8 cellular contexts compared by ENCODE assay signal in genomic region chr17:10126554-10127493, GRCh38.
A peak's percentile ranks its signal among the peaks of the same experiment; 100 is the strongest.
DNase-seq lines count a peak whose midpoint lies in the region; ATAC-seq, FAIRE-seq and TF ChIP-seq lines count a peak whose summit lies in the region.

No MANE protein-coding gene starts in this region.

- no peak for ATAC-seq in HG03196 (IDR thresholded peaks at IDR 0.05; ENCODE audit: unreplicated experiment)

- no peaks in the 10 kb centered on the region for H3K9me3 ChIP-seq in kidney (ENCODE audit: control insufficient read depth in 1 of 2, low read length in 2 of 2)

- peak overlapping the region; percentile 36 for H3K27ac Mint-ChIP-seq in stimulated activated naive CD8-positive, alpha-beta T cell treated with anti-CD3 and anti-CD28 coated beads, Interleukin-15, Interleukin-2, amounts not matched to agents 100 ng/mL and 50 ng/mL, for 24 hours

- 44 to 47% methylated on average over 18 of the region's 18 CpGs for WGBS in lower leg skin, 2 donors

- no peak overlapping the region for H3K9ac ChIP-seq in kidney (ENCODE audit: low read length in 2 of 2)

- DNase-seq in H7 (peak; percentile 62), astrocyte of the hippocampus (ENCODE audit: low read depth, low spot score) (peak; percentile 35), kidney (peak; percentile 64), SW 1271 (lab: John Stamatoyannopoulos, UW) (no peak), lower leg skin (ENCODE audit: low spot score in 2 of 2) (no peak)
- no peak for DNase-seq in effector CD4-positive, alpha-beta T cell

- peaks cover 4% of the 10 kb centered on the region for H3K9me3 Mint-ChIP-seq in stimulated activated naive CD8-positive, alpha-beta T cell treated with anti-CD3 and anti-CD28 coated beads, Interleukin-15, Interleukin-2, amounts not matched to agents 100 ng/mL and 50 ng/mL, for 24 hours

- no peaks in the 10 kb centered on the region for H3K27me3 ChIP-seq in H7 (ENCODE audit: control insufficient read depth, insufficient read depth, low read length)

- H3K36me3 Mint-ChIP-seq in stimulated activated naive CD8-positive, alpha-beta T cell treated with anti-CD3 and anti-CD28 coated beads, Interleukin-15, Interleukin-2, amounts not matched to agents 100 ng/mL and 50 ng/mL, for 24 hours (ENCODE audit: low read depth): no peaks in the 10 kb centered on the region

- peaks cover 43% of the 10 kb centered on the region for H3K4me1 Mint-ChIP-seq in stimulated activated naive CD8-positive, alpha-beta T cell treated with anti-CD3 and anti-CD28 coated beads, Interleukin-15, Interleukin-2, amounts not matched to agents 100 ng/mL and 50 ng/mL, for 24 hours (ENCODE audit: low read depth)

- no peak for TF ChIP-seq POLR2A in lower leg skin (IDR thresholded peaks at IDR 0.05)

- intact Hi-C loops in kidney (cut with DNase I): no loop called here
- intact Hi-C loops in lower leg skin (cut with DNase I; ENCODE audit: low total_unique reads): no loop called here

- peaks cover 0 to 9% of the 10 kb centered on the region in 2 donors for H3K4me1 ChIP-seq in kidney (ENCODE audit: control insufficient read depth in 1 of 2, insufficient read depth in 1 of 2, low read depth in 1 of 2, low read length in 2 of 2)

- no peaks in the 10 kb centered on the region for H3K27me3 Mint-ChIP-seq in stimulated activated naive CD8-positive, alpha-beta T cell treated with anti-CD3 and anti-CD28 coated beads, Interleukin-15, Interleukin-2, amounts not matched to agents 100 ng/mL and 50 ng/mL, for 24 hours

- no peaks in the 10 kb centered on the region for H3K36me3 ChIP-seq in H7 (replicated peaks; ENCODE audit: control insufficient read depth, insufficient read depth, low read length)
- H3K36me3 ChIP-seq in kidney (ENCODE audit: control insufficient read depth in 1 of 2, insufficient read depth in 2 of 2, low read length in 2 of 2): no peaks in the 10 kb centered on the region

- H3K4me3 ChIP-seq in H7 (ENCODE audit: insufficient read depth, low read depth, low read length) (no peak overlapping the region), kidney (ENCODE audit: low read length in 2 of 2) (no peak overlapping the region), lower leg skin (ENCODE audit: low read depth, poor library complexity, severe bottlenecking) (no peak overlapping the region)

- TF ChIP-seq CTCF in kidney (IDR thresholded peaks at IDR 0.05; ENCODE audit: borderline replicate concordance, extremely low read depth, insufficient read depth): no peak
- TF ChIP-seq CTCF in lower leg skin (IDR thresholded peaks at IDR 0.05): no peak

- no peak overlapping the region for H3K4me3 Mint-ChIP-seq in stimulated activated naive CD8-positive, alpha-beta T cell treated with anti-CD3 and anti-CD28 coated beads, Interleukin-15, Interleukin-2, amounts not matched to agents 100 ng/mL and 50 ng/mL, for 24 hours

- FAIRE-seq in kidney (lab: Jason Lieb, UNC): no peak

- H3K27ac ChIP-seq in kidney (ENCODE audit: low read depth in 2 of 2, low read length in 2 of 2): no peak overlapping the region

Comparison
In these comparisons a context has a peak if more than half of its experiments do, and no peak if none do; other contexts are left out.
1. DNase-seq: peak in H7 (single experiment), astrocyte of the hippocampus (single experiment) and kidney (single experiment); none in SW 1271 (0 of 2), lower leg skin (0 of 2) and effector CD4-positive, alpha-beta T cell (single experiment).